10 cellular contexts compared by ENCODE assay signal in the genomic region with DNA sequence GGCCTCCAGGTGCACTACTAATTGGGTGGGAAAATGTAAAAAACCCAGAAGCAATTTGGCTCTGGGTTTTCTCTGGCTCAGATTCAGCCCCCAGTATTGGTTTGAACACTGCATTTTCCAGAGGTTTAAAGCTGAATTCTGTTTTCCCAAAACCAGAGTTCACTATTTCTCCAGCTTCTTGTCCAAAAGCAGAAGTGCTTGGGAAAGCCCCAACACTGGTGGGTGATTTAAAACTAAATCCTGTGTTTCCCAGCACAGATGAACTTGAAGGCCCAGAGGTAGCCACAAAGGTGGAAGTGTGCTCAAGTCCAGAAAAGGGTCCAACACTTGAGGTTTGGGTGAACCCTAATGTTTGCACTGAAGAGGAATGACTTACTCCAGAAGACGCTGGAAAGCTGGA. TPM values are rescaled to one million over a fixed set of nuclear protein-coding genes. Genes with fewer than 3 reads are reported as not detected.
DNase-seq lines count a peak whose midpoint lies in the region; ATAC-seq, FAIRE-seq and TF ChIP-seq lines count a peak whose summit lies in the region.
"Had no signal": no experiment of that assay in that cellular context is flagged by ENCODE, and none has a peak within 500 bp of the region (broad histone marks: within the 10 kb centered on the region; RNA-seq: fewer than 3 reads in every experiment).

No MANE protein-coding gene starts in this region.

- no peaks in the 10 kb centered on the region for H3K9me3 ChIP-seq in mucosa of rectum (ENCODE audit: control insufficient read depth in 2 of 2, low read length in 2 of 2)
- H3K9me3 ChIP-seq: adrenal gland, sigmoid colon had no signal

- no peaks in the 10 kb centered on the region for H3K27me3 ChIP-seq in mucosa of rectum (ENCODE audit: control insufficient read depth in 2 of 2, insufficient read depth in 2 of 2, low read length in 2 of 2)
- H3K27me3 ChIP-seq: adrenal gland, sigmoid colon had no signal

- TF ChIP-seq POLR2A in GM12892 (IDR thresholded peaks at IDR 0.05; ENCODE audit: low read depth, low read length), result no peak

- TF ChIP-seq CTCF in AG04449 (IDR thresholded peaks at IDR 0.05; ENCODE audit: insufficient read depth, low read length, missing control alignments), result no peak
- TF ChIP-seq CTCF in HFF-Myc (IDR thresholded peaks at IDR 0.05; ENCODE audit: low read depth, low read length, missing control alignments), result no peak
- no peak for TF ChIP-seq CTCF in astrocyte of the cerebellum (IDR thresholded peaks at IDR 0.05; ENCODE audit: low read depth, low read length, missing control alignments)

- no peak for FAIRE-seq in GM12892 (lab: Jason Lieb, UNC)

- CTCF ChIA-PET in AG04449 (lab: Yijun Ruan, JAX), result interaction anchor here (0.6 to 3.5 kb wide), 9 partner anchors 10 to 315 kb away, joined by 3 to 19 read pairs (median 5); no protein-coding TSS in a partner anchor

- ATAC-seq in GM18502 (IDR thresholded peaks at IDR 0.05; ENCODE audit: poor library complexity, unreplicated experiment) (no peak), GM19324 (IDR thresholded peaks at IDR 0.05; ENCODE audit: low FRiP score, unreplicated experiment) (no peak)

- DNase-seq in AG04449 (ENCODE audit: low read depth, low spot score), result no peak
- DNase-seq in HFF-Myc (ENCODE audit: extremely low read depth, low read depth), result no peak
- DNase-seq in astrocyte of the cerebellum (ENCODE audit: low read depth), result no peak
- no peak for DNase-seq in GM12892 (ENCODE audit: insufficient read length)
- no peak for DNase-seq in Kasumi-1 (lab: John Stamatoyannopoulos, UW)
- DNase-seq: adrenal gland, sigmoid colon had no signal

- peaks cover 26 to 40% of the 10 kb centered on the region in 2 donors for H3K4me1 ChIP-seq in mucosa of rectum (ENCODE audit: control insufficient read depth in 2 of 2, insufficient read depth in 2 of 2, low read length in 2 of 2)

- POLR2A ChIA-PET in AG04449 (lab: Yijun Ruan, JAX), result interaction anchor here (0.7 kb wide), 1 partner anchor 355 kb away, joined by 3 read pairs; no protein-coding TSS in a partner anchor

- no peak overlapping the region for H3K27ac ChIP-seq in mucosa of rectum (ENCODE audit: low read depth in 2 of 2, low read length in 2 of 2)

- peaks cover 19 to 24% of the 10 kb centered on the region in 2 donors for H3K36me3 ChIP-seq in mucosa of rectum (ENCODE audit: control insufficient read depth in 2 of 2, insufficient read depth in 2 of 2, low read length in 2 of 2)

- H3K9ac ChIP-seq in mucosa of rectum (ENCODE audit: low read depth in 1 of 2, low read length in 2 of 2), result no peak overlapping the region

- peak overlapping the region; percentile 77 for H3K4me3 ChIP-seq in AG04449 (ENCODE audit: low read depth, low read length)
- H3K4me3 ChIP-seq in HFF-Myc (replicated peaks; ENCODE audit: low read depth, low read length), result peak overlapping the region; percentile 67
- H3K4me3 ChIP-seq in astrocyte of the cerebellum (ENCODE audit: low read depth, low read length), result peak overlapping the region; percentile 69
- H3K4me3 ChIP-seq in mucosa of rectum (ENCODE audit: low read length in 2 of 2), result peak overlapping the region; percentile 8 to 96

- in situ Hi-C loops in astrocyte of the cerebellum (cut with HindIII; ENCODE audit: low sequenced_read_pairs), result no loop called here

RNA-seq across cellular contexts. Expression of a gene that starts 0.7 kb away (rescaled TPM):
- 47.6 TPM for polyA plus RNA-seq in GM12892 (2012; ENCODE audit: missing spikeins)

RNA-seq across cellular contexts. Expression of a gene that starts 1.4 kb away (rescaled TPM):
- polyA plus RNA-seq in GM12892 (2012; ENCODE audit: missing spikeins), result 21.5 TPM

RNA-seq across cellular contexts. Expression of a gene that starts 38.9 kb away (rescaled TPM):
- 7.1 TPM for polyA plus RNA-seq in GM12892 (2012; ENCODE audit: missing spikeins)

RNA-seq across cellular contexts. Expression of a gene that starts 39.2 kb away (rescaled TPM):
- 22.6 TPM for polyA plus RNA-seq in GM12892 (2012; ENCODE audit: missing spikeins)

RNA-seq across cellular contexts. Expression of a gene that starts 56.1 kb away (rescaled TPM):
- polyA plus RNA-seq in GM12892 (2012; ENCODE audit: missing spikeins), result 33.0 TPM
